In genomic region chr3:120280566-120280965, GRCh38 we compare ENCODE assay signal across 22 cellular contexts. TPM values are rescaled to one million over a fixed set of nuclear protein-coding genes. Genes with fewer than 3 reads are reported as not detected.
A peak's percentile ranks its signal among the peaks of the same experiment; 100 is the strongest.
DNase-seq lines count a peak whose midpoint lies in the region; ATAC-seq, FAIRE-seq and TF ChIP-seq lines count a peak whose summit lies in the region.
"Had no signal": no experiment of that assay in that cellular context is flagged by ENCODE, and none has a peak within 500 bp of the region (broad histone marks: within the 10 kb centered on the region; RNA-seq: fewer than 3 reads in every experiment).

No MANE protein-coding gene starts in this region.

- H3K4me1 ChIP-seq in endodermal cell (ENCODE audit: control insufficient read depth, insufficient read depth, low read length) (no peaks in the 10 kb centered on the region), pancreas (no peaks in the 10 kb centered on the region)

- no peak for TF ChIP-seq CTCF in Calu3 (IDR thresholded peaks at IDR 0.05; ENCODE audit: unreplicated experiment)
- TF ChIP-seq CTCF in GM12865 (IDR thresholded peaks at IDR 0.05; ENCODE audit: insufficient read depth, low read depth, low read length, missing control alignments), result no peak
- TF ChIP-seq CTCF in endodermal cell (conservative IDR thresholded peaks at IDR 0.05), result no peak
- no peak for TF ChIP-seq CTCF in pancreas (IDR thresholded peaks at IDR 0.05)

- H3K27ac Mint-ChIP-seq in Calu3 (ENCODE audit: unreplicated experiment) (no peak overlapping the region), endodermal cell (no peak overlapping the region)
- H3K27ac Mint-ChIP-seq in T-helper 2 cell treated with Interferon-gamma antibody and Interleukin-4, amounts not matched to agents 5 μg/mL and 100 μg/mL, for 36 hours, result no peak overlapping the region
- H3K27ac Mint-ChIP-seq in activated T-helper 17 cell treated with anti-CD3 and anti-CD28 coated beads, Interleukin-2, amount 50 U/mL, for 72 hours, result no peak overlapping the region
- H3K27ac Mint-ChIP-seq: B cell, CD14-positive monocyte, IgD-negative memory B cell had no signal

- BruUV-seq in Calu3 (replicated peaks; lab: Mats Ljungman, UMichigan), result no TSS peak

- intact Hi-C loops in Calu3 (cut with micrococcal nuclease; ENCODE audit: unreplicated experiment) (no loop called here), pancreas (cut with DNase I) (no loop called here)

- ATAC-seq in HG02981 (IDR thresholded peaks at IDR 0.05; ENCODE audit: unreplicated experiment) (peak; percentile 44), pancreas (no peak)
- no peak for ATAC-seq in activated T-helper 17 cell treated with anti-CD3 and anti-CD28 coated beads, Interleukin-2, amount 50 U/mL, for 72 hours (replicated peaks)
- ATAC-seq: A549, Panc1, SK-N-SH treated with all-trans-retinoic acid at 6 μM for 48 hours had no signal

- WGBS in endodermal cell (ENCODE audit: insufficient coverage in 1 of 2, insufficient read length in 1 of 2), 2 experiments, result 90 to 100% methylated on average over 1 to 3 of the region's 3 CpGs
- WGBS in pancreas, 2 donors, result 67 to 81% methylated on average over 3 of the region's 3 CpGs

- FAIRE-seq in pancreas (lab: Jason Lieb, UNC), result no peak
- FAIRE-seq: A549, D721Med had no signal

- DNase-seq in Calu3 (peak; percentile 19), GM12865 (ENCODE audit: low read depth) (peak; percentile 52), endodermal cell (no peak), pancreas (no peak), kidney glomerular epithelial cell (lab: John Stamatoyannopoulos, UW) (no peak)
- no peak for DNase-seq in T-helper 2 cell treated with Interferon-gamma antibody and Interleukin-4, amounts not matched to agents 5 μg/mL and 100 μg/mL, for 36 hours (ENCODE audit: low spot score)
- DNase-seq: H7; Kasumi-1; MG63; NCI-H1694 treated with DMSO at 0.1 percent for 48 hours; NCI-H774; NK-92 treated with Interleukin-12 subunit alpha and Interleukin-12 subunit beta, amount 100 ng/mL, for 24 hours; T-helper 1 cell had no signal

- H3K36me3 ChIP-seq in endodermal cell (ENCODE audit: control insufficient read depth, insufficient read depth, low read length) (no peaks in the 10 kb centered on the region), pancreas (no peaks in the 10 kb centered on the region)
- H3K36me3 ChIP-seq: MG63 had no signal

- peak overlapping the region; percentile 36 for H3K27ac ChIP-seq in endodermal cell (ENCODE audit: low read depth, low read length)
- H3K27ac ChIP-seq in pancreas, result no peak overlapping the region
- H3K27ac ChIP-seq: A549 had no signal

- H3K4me3 Mint-ChIP-seq in Calu3 (ENCODE audit: low read depth, unreplicated experiment), result no peak overlapping the region
- no peak overlapping the region for H3K4me3 Mint-ChIP-seq in endodermal cell
- no peak overlapping the region for H3K4me3 Mint-ChIP-seq in T-helper 2 cell treated with Interferon-gamma antibody and Interleukin-4, amounts not matched to agents 5 μg/mL and 100 μg/mL, for 36 hours
- H3K4me3 Mint-ChIP-seq in activated T-helper 17 cell treated with anti-CD3 and anti-CD28 coated beads, Interleukin-2, amount 50 U/mL, for 72 hours, result no peak overlapping the region
- H3K4me3 Mint-ChIP-seq: B cell, CD14-positive monocyte, IgD-negative memory B cell had no signal

- CTCF ChIA-PET in Calu3 (lab: Charles Lee), result no interaction called here

- H3K9me3 Mint-ChIP-seq in Calu3 (ENCODE audit: low read depth, unreplicated experiment) (no peaks in the 10 kb centered on the region), endodermal cell (no peaks in the 10 kb centered on the region)
- no peaks in the 10 kb centered on the region for H3K9me3 Mint-ChIP-seq in T-helper 2 cell treated with Interferon-gamma antibody and Interleukin-4, amounts not matched to agents 5 μg/mL and 100 μg/mL, for 36 hours
- H3K9me3 Mint-ChIP-seq in activated T-helper 17 cell treated with anti-CD3 and anti-CD28 coated beads, Interleukin-2, amount 50 U/mL, for 72 hours, result no peaks in the 10 kb centered on the region

- H3K36me3 Mint-ChIP-seq in Calu3 (ENCODE audit: insufficient read depth, unreplicated experiment), result no peaks in the 10 kb centered on the region
- no peaks in the 10 kb centered on the region for H3K36me3 Mint-ChIP-seq in endodermal cell (ENCODE audit: low read depth)
- H3K36me3 Mint-ChIP-seq in T-helper 2 cell treated with Interferon-gamma antibody and Interleukin-4, amounts not matched to agents 5 μg/mL and 100 μg/mL, for 36 hours (ENCODE audit: low read depth), result no peaks in the 10 kb centered on the region
- no peaks in the 10 kb centered on the region for H3K36me3 Mint-ChIP-seq in activated T-helper 17 cell treated with anti-CD3 and anti-CD28 coated beads, Interleukin-2, amount 50 U/mL, for 72 hours (ENCODE audit: low read depth)
- H3K36me3 Mint-ChIP-seq: CD14-positive monocyte, IgD-negative memory B cell had no signal

- H3K4me1 Mint-ChIP-seq in Calu3 (ENCODE audit: low read depth, unreplicated experiment) (peaks cover 18% of the 10 kb centered on the region), endodermal cell (peaks cover 5% of the 10 kb centered on the region)
- H3K4me1 Mint-ChIP-seq in T-helper 2 cell treated with Interferon-gamma antibody and Interleukin-4, amounts not matched to agents 5 μg/mL and 100 μg/mL, for 36 hours (ENCODE audit: low read depth), result no peaks in the 10 kb centered on the region
- H3K4me1 Mint-ChIP-seq in activated T-helper 17 cell treated with anti-CD3 and anti-CD28 coated beads, Interleukin-2, amount 50 U/mL, for 72 hours, result no peaks in the 10 kb centered on the region

- H3K9me3 ChIP-seq in endodermal cell (ENCODE audit: control insufficient read depth, low read length) (no peaks in the 10 kb centered on the region), pancreas (no peaks in the 10 kb centered on the region)
- H3K9me3 ChIP-seq: A549 had no signal

- no peak overlapping the region for H3K9ac ChIP-seq in endodermal cell (ENCODE audit: extremely low read depth, low read length, poor library complexity, severe bottlenecking)

- H3K27me3 ChIP-seq in endodermal cell (ENCODE audit: control insufficient read depth, insufficient read depth, low read length, poor library complexity, severe bottlenecking) (peaks cover 20% of the 10 kb centered on the region), pancreas (no peaks in the 10 kb centered on the region)
- H3K27me3 ChIP-seq: MG63 had no signal

- H3K4me3 ChIP-seq in GM12865 (ENCODE audit: low read depth, low read length), result no peak overlapping the region
- H3K4me3 ChIP-seq in endodermal cell (ENCODE audit: low read length), result no peak overlapping the region
- no peak overlapping the region for H3K4me3 ChIP-seq in pancreas
- H3K4me3 ChIP-seq: A549, MG63 had no signal

- H3K27me3 Mint-ChIP-seq in Calu3 (ENCODE audit: unreplicated experiment), result peaks cover 34% of the 10 kb centered on the region
- H3K27me3 Mint-ChIP-seq in endodermal cell (ENCODE audit: insufficient read depth), result peaks cover 36% of the 10 kb centered on the region
- H3K27me3 Mint-ChIP-seq in T-helper 2 cell treated with Interferon-gamma antibody and Interleukin-4, amounts not matched to agents 5 μg/mL and 100 μg/mL, for 36 hours (ENCODE audit: low read depth), result peaks cover 62% of the 10 kb centered on the region
- peaks cover 52% of the 10 kb centered on the region for H3K27me3 Mint-ChIP-seq in activated T-helper 17 cell treated with anti-CD3 and anti-CD28 coated beads, Interleukin-2, amount 50 U/mL, for 72 hours

RNA-seq across cellular contexts. Expression of gene GPR156, which starts 4.5 kb away (rescaled TPM):
- 0.45 and 0.64 TPM in 2 replicates for total RNA-seq in Calu3 (2022)
- 1 to 10 TPM; 1.1 to 1.2 TPM for total RNA-seq in endodermal cell
- polyA plus RNA-seq in endodermal cell (2013, experiment 1 of 2), result 1.3 TPM
- polyA plus RNA-seq in endodermal cell (2013, experiment 2 of 2), result 0.75 TPM
- under 1 TPM in 1 of 2 donors, not detected in 1; 0.24 TPM for total RNA-seq in activated T-helper 17 cell treated with anti-CD3 and anti-CD28 coated beads, Interleukin-2, amount 50 U/mL, for 72 hours
- under 1 TPM in 2 of 6 donors, not detected in 4; 0.09 to 0.16 TPM for total RNA-seq in pancreas
- polyA plus RNA-seq in pancreas, result under 1 TPM; 0.05 to 0.08 TPM
- polyA plus RNA-seq: CD14-positive monocyte, IgD-negative memory B cell had no signal

Comparison
In these comparisons a context has a peak if more than half of its experiments do, and no peak if none do; other contexts are left out.
1. DNase-seq: peak in Calu3 (single experiment) and GM12865 (single experiment); none in endodermal cell (single experiment), T-helper 2 cell treated with Interferon-gamma antibody and Interleukin-4, amounts not matched to agents 5 μg/mL and 100 μg/mL, for 36 hours (single experiment), pancreas (0 of 6) and kidney glomerular epithelial cell (single experiment).